Comparison of ENCODE assay signal across 13 cellular contexts in genomic region chr4:1745697-1746096, GRCh38. TPM values are rescaled to one million over a fixed set of nuclear protein-coding genes. Genes with fewer than 3 reads are reported as not detected.
"Had no signal": no experiment of that assay in that cellular context is flagged by ENCODE, and none has a peak within 500 bp of the region (broad histone marks: within the 10 kb centered on the region; RNA-seq: fewer than 3 reads in every experiment).

No MANE protein-coding gene starts in this region.

- H3K36me3 ChIP-seq: ovary, prostate gland, thoracic aorta, vagina had no signal

- H3K4me1 ChIP-seq: gastrocnemius medialis had no signal

- H3K27ac ChIP-seq: cardiac muscle cell, esophagus squamous epithelium, gastrocnemius medialis, left ventricle myocardium inferior, ovary, prostate gland, spleen, thoracic aorta, vagina had no signal

- H3K4me3 ChIP-seq: body of pancreas, cardiac muscle cell, esophagus squamous epithelium, gastrocnemius medialis, left ventricle myocardium inferior, ovary, prostate gland, spleen, thoracic aorta, vagina had no signal

- H3K27me3 ChIP-seq: body of pancreas, cardiac muscle cell, gastrocnemius medialis, ovary, vagina had no signal

- H3K9me3 ChIP-seq: body of pancreas, esophagus squamous epithelium, gastrocnemius medialis, left ventricle myocardium inferior, ovary, prostate gland, spleen, thoracic aorta, vagina had no signal

- DNase-seq: cortex of kidney, esophagus squamous epithelium, mammary epithelial cell had no signal

RNA-seq across cellular contexts. Expression of gene FGFR3, which starts 47.4 kb away (rescaled TPM):
- total RNA-seq: natural killer cell had no signal
